1 cellular context compared by ENCODE assay signal in the genomic region with DNA sequence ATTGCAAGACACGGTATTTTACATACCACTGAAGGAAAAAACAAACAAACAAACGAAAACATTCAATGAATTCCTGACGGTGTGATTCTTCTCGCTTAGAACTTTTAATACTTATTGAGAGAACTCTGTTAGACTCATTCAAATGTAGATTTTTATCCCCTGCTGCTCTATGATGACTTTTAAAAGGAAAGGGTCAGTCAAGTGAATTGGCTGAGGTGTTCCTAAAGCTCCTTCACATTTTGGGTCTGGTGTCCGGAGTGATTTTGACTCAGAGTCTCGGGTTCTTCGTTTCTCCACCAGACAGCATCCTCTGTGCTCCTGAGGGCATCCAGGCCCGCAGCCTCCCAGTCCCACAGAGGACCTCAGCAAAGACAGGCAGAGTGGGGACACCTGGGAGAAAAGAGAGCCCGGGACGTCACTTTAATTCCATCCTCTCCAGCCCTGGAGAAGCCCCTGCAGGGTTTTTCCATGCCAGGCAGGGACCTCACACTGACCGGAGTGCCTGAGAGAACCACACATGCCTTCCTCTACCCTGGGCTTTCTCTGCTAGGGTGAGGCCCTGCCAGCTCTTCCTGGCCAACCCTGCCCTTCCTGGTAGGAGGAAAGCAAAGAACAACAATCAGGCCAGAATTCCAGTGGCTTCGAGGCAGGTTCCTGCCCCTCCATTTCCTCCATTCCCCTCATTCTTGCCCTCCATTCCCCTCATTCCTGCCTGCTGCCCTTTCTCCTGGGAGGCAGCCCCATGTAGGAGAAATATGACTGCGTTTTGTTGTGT.
TF ChIP-seq lines count a peak whose summit lies in the region.

No MANE protein-coding gene starts in this region.

TF ChIP-seq in WTC11, 78 proteins besides CTCF, POLR2A, EP300 and RAD21 (continued from another document):
- TF ChIP-seq, protein P1, sequence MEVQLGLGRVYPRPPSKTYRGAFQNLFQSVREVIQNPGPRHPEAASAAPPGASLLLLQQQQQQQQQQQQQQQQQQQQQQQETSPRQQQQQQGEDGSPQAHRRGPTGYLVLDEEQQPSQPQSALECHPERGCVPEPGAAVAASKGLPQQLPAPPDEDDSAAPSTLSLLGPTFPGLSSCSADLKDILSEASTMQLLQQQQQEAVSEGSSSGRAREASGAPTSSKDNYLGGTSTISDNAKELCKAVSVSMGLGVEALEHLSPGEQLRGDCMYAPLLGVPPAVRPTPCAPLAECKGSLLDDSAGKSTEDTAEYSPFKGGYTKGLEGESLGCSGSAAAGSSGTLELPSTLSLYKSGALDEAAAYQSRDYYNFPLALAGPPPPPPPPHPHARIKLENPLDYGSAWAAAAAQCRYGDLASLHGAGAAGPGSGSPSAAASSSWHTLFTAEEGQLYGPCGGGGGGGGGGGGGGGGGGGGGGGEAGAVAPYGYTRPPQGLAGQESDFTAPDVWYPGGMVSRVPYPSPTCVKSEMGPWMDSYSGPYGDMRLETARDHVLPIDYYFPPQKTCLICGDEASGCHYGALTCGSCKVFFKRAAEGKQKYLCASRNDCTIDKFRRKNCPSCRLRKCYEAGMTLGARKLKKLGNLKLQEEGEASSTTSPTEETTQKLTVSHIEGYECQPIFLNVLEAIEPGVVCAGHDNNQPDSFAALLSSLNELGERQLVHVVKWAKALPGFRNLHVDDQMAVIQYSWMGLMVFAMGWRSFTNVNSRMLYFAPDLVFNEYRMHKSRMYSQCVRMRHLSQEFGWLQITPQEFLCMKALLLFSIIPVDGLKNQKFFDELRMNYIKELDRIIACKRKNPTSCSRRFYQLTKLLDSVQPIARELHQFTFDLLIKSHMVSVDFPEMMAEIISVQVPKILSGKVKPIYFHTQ (CRISPR knock-in tag; IDR thresholded peaks at IDR 0.05): no peak
- TF ChIP-seq OVOL2 (CRISPR knock-in tag; IDR thresholded peaks at IDR 0.05; ENCODE audit: borderline replicate concordance) (no peak), ESRRA (CRISPR knock-in tag; IDR thresholded peaks at IDR 0.05; ENCODE audit: borderline replicate concordance) (no peak), NR3C1 (CRISPR knock-in tag; conservative IDR thresholded peaks at IDR 0.05; ENCODE audit: low read depth) (no peak)
- TF ChIP-seq, protein P2, sequence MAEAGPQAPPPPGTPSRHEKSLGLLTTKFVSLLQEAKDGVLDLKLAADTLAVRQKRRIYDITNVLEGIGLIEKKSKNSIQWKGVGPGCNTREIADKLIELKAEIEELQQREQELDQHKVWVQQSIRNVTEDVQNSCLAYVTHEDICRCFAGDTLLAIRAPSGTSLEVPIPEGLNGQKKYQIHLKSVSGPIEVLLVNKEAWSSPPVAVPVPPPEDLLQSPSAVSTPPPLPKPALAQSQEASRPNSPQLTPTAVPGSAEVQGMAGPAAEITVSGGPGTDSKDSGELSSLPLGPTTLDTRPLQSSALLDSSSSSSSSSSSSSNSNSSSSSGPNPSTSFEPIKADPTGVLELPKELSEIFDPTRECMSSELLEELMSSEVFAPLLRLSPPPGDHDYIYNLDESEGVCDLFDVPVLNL (CRISPR knock-in tag; IDR thresholded peaks at IDR 0.05; ENCODE audit: borderline replicate concordance, low read depth): no peak
- TF ChIP-seq, protein P3, sequence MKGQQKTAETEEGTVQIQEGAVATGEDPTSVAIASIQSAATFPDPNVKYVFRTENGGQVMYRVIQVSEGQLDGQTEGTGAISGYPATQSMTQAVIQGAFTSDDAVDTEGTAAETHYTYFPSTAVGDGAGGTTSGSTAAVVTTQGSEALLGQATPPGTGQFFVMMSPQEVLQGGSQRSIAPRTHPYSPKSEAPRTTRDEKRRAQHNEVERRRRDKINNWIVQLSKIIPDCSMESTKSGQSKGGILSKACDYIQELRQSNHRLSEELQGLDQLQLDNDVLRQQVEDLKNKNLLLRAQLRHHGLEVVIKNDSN (CRISPR knock-in tag; IDR thresholded peaks at IDR 0.05): no peak
- TF ChIP-seq, protein P4, sequence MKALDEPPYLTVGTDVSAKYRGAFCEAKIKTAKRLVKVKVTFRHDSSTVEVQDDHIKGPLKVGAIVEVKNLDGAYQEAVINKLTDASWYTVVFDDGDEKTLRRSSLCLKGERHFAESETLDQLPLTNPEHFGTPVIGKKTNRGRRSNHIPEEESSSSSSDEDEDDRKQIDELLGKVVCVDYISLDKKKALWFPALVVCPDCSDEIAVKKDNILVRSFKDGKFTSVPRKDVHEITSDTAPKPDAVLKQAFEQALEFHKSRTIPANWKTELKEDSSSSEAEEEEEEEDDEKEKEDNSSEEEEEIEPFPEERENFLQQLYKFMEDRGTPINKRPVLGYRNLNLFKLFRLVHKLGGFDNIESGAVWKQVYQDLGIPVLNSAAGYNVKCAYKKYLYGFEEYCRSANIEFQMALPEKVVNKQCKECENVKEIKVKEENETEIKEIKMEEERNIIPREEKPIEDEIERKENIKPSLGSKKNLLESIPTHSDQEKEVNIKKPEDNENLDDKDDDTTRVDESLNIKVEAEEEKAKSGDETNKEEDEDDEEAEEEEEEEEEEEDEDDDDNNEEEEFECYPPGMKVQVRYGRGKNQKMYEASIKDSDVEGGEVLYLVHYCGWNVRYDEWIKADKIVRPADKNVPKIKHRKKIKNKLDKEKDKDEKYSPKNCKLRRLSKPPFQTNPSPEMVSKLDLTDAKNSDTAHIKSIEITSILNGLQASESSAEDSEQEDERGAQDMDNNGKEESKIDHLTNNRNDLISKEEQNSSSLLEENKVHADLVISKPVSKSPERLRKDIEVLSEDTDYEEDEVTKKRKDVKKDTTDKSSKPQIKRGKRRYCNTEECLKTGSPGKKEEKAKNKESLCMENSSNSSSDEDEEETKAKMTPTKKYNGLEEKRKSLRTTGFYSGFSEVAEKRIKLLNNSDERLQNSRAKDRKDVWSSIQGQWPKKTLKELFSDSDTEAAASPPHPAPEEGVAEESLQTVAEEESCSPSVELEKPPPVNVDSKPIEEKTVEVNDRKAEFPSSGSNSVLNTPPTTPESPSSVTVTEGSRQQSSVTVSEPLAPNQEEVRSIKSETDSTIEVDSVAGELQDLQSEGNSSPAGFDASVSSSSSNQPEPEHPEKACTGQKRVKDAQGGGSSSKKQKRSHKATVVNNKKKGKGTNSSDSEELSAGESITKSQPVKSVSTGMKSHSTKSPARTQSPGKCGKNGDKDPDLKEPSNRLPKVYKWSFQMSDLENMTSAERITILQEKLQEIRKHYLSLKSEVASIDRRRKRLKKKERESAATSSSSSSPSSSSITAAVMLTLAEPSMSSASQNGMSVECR (CRISPR knock-in tag; IDR thresholded peaks at IDR 0.05; ENCODE audit: borderline replicate concordance): no peak
